Comparison of ENCODE assay signal across 24 cellular contexts in the genomic region with DNA sequence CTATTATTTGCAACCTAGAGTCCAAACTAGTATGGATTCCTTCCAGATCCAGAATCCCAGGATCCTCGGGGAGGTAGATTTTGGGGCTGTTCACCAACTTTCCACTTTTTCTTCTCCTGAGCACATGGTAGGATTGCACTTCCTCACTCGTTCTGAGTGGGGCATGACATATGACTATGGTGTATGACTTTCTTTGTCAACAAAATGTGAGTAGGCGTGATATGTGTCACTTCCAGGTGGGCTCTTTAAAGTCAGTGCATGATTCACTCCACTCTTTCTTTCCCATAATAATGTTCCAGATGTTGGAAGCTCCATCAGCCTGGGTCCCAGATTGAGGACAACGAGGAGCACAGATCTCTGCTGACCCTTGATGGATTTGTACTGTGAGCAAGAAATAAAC. TPM values are rescaled to one million over a fixed set of nuclear protein-coding genes. Genes with fewer than 3 reads are reported as not detected.
"Had no signal": no experiment of that assay in that cellular context is flagged by ENCODE, and none has a peak within 500 bp of the region (broad histone marks: within the 10 kb centered on the region; RNA-seq: fewer than 3 reads in every experiment).

No MANE protein-coding gene starts in this region.

- H3K4me3 Mint-ChIP-seq: IgD-negative memory B cell had no signal

- H3K4me3 ChIP-seq: MG63, SJSA1, SK-N-MC had no signal

- H3K27me3 ChIP-seq: MG63, SJSA1 had no signal

- DNase-seq: KBM-7, MG63, NCI-H1092, NCI-H1105 treated with DMSO at 0.1 percent for 48 hours, NCI-H1417 treated with DMSO at 0.1 percent for 48 hours, NCI-H146, NCI-H1694 treated with DMSO at 0.1 percent for 48 hours, NCI-H1930, NCI-H2081, NCI-H2107, NCI-H226, NCI-H446, NCI-H510A, NCI-H524 treated with DMSO at 0.1 percent for 48 hours, NCI-H69, NCI-H774, PC-3, SHP77 treated with DMSO at 0.1 percent for 48 hours had no signal

- H3K9me3 ChIP-seq: MG63, SJSA1 had no signal

- H3K36me3 ChIP-seq: MG63, SJSA1 had no signal

- H3K27ac ChIP-seq: SJSA1, SK-N-MC had no signal

- H3K36me3 Mint-ChIP-seq: IgD-negative memory B cell had no signal

- FAIRE-seq: HepG2 had no signal

- ATAC-seq: HepG2, Panc1, PC-3, Right ventricle myocardium inferior had no signal

- H3K4me1 Mint-ChIP-seq: IgD-negative memory B cell had no signal

- H3K27ac Mint-ChIP-seq: IgD-negative memory B cell had no signal

- H3K4me1 ChIP-seq: SJSA1 had no signal

RNA-seq across cellular contexts. Expression of gene IRX5, which starts 21.5 kb away (rescaled TPM):
- total RNA-seq: HepG2 had no signal
- polyA plus RNA-seq: HepG2, IgD-negative memory B cell had no signal
